In genomic region chr4:110876866-110877265, GRCh38 we compare ENCODE assay signal across 19 cellular contexts.
DNase-seq lines count a peak whose midpoint lies in the region; ATAC-seq and TF ChIP-seq lines count a peak whose summit lies in the region.
"Had no signal": no experiment of that assay in that cellular context is flagged by ENCODE, and none has a peak within 500 bp of the region (broad histone marks: within the 10 kb centered on the region; RNA-seq: fewer than 3 reads in every experiment).

No MANE protein-coding gene starts in this region.

- H3K4me3 Mint-ChIP-seq in chondrocyte (ENCODE audit: unreplicated experiment) (peak overlapping the region; percentile 31), nephron progenitor cell (peak overlapping the region; percentile 49)

- H3K4me1 ChIP-seq in BE2C, result no peaks in the 10 kb centered on the region

- H3K36me3 Mint-ChIP-seq in chondrocyte (ENCODE audit: low read depth) (no peaks in the 10 kb centered on the region), nephron progenitor cell (ENCODE audit: low read depth) (peaks cover 6% of the 10 kb centered on the region)

- no peaks in the 10 kb centered on the region for H3K27me3 ChIP-seq in BE2C

- peak; percentile 3 for DNase-seq in NCI-H748 (lab: John Stamatoyannopoulos, UW; ENCODE audit: unreplicated experiment)
- no peak for DNase-seq in NCI-H748 treated with DMSO at 0.1 percent for 48 hours (lab: John Stamatoyannopoulos, UW)
- DNase-seq in chondrocyte (ENCODE audit: low spot score), result no peak
- DNase-seq in nephron progenitor cell, result no peak
- DNase-seq in activated CD4-positive, alpha-beta T cell treated with anti-CD3 and anti-CD28 coated beads, Interleukin-2, amount 50 U/mL, for 4 hours, result no peak
- DNase-seq in NCI-H1694 (lab: John Stamatoyannopoulos, UW), result no peak
- DNase-seq in BE2C, result no peak
- DNase-seq: 8988T; DMS 273 treated with DMSO at 0.1 percent for 48 hours; GF-D8; GOT3; IMR-90; NCI-H1436; NCI-H2029; NCI-H345; NCI-H526 treated with DMSO at 0.1 percent for 48 hours; NK-92 treated with Interleukin-12 subunit alpha and Interleukin-12 subunit beta, amount 100 ng/mL, for 24 hours had no signal

- no peak for ATAC-seq in HG02623 (IDR thresholded peaks at IDR 0.05; ENCODE audit: unreplicated experiment)
- ATAC-seq: Right ventricle myocardium inferior had no signal

- H3K9me3 Mint-ChIP-seq in chondrocyte (ENCODE audit: low read depth), result no peaks in the 10 kb centered on the region
- peaks cover 7% of the 10 kb centered on the region for H3K9me3 Mint-ChIP-seq in nephron progenitor cell

- peaks cover 14% of the 10 kb centered on the region for H3K27me3 Mint-ChIP-seq in chondrocyte (ENCODE audit: low read depth)
- no peaks in the 10 kb centered on the region for H3K27me3 Mint-ChIP-seq in nephron progenitor cell (ENCODE audit: low read depth, poor library complexity)

- no peaks in the 10 kb centered on the region for H3K9me3 ChIP-seq in BE2C

- TF ChIP-seq CTCF in chondrocyte (IDR thresholded peaks at IDR 0.05) (no peak), nephron progenitor cell (IDR thresholded peaks at IDR 0.05) (no peak), BE2C (IDR thresholded peaks at IDR 0.05; ENCODE audit: low read depth, low read length) (no peak)

- no peak overlapping the region for H3K27ac Mint-ChIP-seq in chondrocyte (ENCODE audit: unreplicated experiment)
- H3K27ac Mint-ChIP-seq in nephron progenitor cell, result no peak overlapping the region

- H3K4me1 Mint-ChIP-seq in chondrocyte (ENCODE audit: low read depth), result peaks cover 3% of the 10 kb centered on the region
- H3K4me1 Mint-ChIP-seq in nephron progenitor cell, result peaks cover 5% of the 10 kb centered on the region

- H3K4me3 ChIP-seq in BE2C (ENCODE audit: low read depth, low read length), result no peak overlapping the region

- no peaks in the 10 kb centered on the region for H3K36me3 ChIP-seq in BE2C
